Comparison of ENCODE assay signal across 8 cellular contexts in the genomic region with DNA sequence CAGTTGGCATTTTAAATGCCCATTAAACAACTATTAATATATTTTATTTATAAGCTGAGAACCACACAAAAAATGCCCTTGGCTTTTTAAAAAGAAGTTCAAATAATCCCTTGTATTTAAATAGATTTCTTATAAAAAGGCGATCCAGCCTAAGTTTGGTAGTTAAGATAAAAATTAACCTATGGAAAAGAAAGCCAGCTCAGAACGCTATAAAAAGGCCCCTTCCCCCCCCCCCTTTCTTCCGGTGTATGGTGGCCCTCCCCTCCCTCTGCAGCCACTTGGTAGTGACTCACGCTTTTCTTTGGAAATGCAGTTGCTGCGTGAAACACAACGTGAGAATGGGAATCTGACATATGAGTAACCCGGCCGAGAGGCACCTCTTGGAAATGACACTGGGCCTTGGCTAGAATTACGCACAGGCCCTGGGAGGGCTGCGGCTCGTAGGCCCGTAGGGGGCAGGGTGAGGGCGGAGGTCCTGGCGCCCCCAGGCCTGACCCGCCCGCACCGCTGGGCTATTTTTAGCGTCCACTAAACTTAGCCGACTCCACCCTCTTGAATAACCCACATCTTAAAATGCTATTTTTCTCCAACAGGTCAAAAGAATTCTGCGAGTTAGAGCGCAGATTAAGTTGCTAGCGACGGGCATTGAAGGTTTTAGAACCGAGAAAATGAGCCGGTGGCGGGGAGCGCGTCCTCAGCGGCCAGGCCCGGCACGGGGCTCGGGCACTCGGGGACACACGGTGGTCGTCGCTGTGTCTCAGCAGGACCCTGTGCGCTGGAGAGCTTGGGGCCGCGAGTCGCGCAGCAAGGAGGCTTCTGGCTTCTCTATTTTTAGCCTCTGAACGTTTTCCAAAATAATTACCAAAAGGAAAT.
DNase-seq lines count a peak whose midpoint lies in the region; ATAC-seq and TF ChIP-seq lines count a peak whose summit lies in the region.

No MANE protein-coding gene starts in this region.

- peaks cover 6% of the 10 kb centered on the region for H3K9me3 Mint-ChIP-seq in neural crest cell
- H3K9me3 Mint-ChIP-seq in stimulated activated naive CD8-positive, alpha-beta T cell treated with anti-CD3 and anti-CD28 coated beads, Interleukin-15, Interleukin-2, amounts not matched to agents 100 ng/mL and 50 ng/mL, for 24 hours: peaks cover 17% of the 10 kb centered on the region

- peak; percentile 27 for ATAC-seq in GM18907 (IDR thresholded peaks at IDR 0.05; ENCODE audit: unreplicated experiment)
- peak; percentile 34 for ATAC-seq in HG03565 (IDR thresholded peaks at IDR 0.05; ENCODE audit: unreplicated experiment)
- ATAC-seq in foreskin keratinocyte: peak; percentile 88

- CTCF ChIA-PET in A673 (lab: Charles Lee): interaction anchor here (0.6 kb wide), 1 partner anchor 59 kb away, joined by 3 read pairs; no protein-coding TSS in a partner anchor

- no peaks in the 10 kb centered on the region for H3K36me3 ChIP-seq in A673 (ENCODE audit: insufficient read depth, low read length, poor library complexity, severe bottlenecking)

- DNase-seq in A673 (ENCODE audit: low spot score) (peak; percentile 79), RKO (ENCODE audit: low spot score) (peak; percentile 100), foreskin keratinocyte (peak; percentile 82 to 93), neural crest cell (ENCODE audit: low read depth, low spot score) (peak; percentile 45)
- DNase-seq in activated effector memory CD4-positive, alpha-beta T cell treated with Interleukin-2 at 50 U/mL for 16 hours: peak; percentile 27

- H3K36me3 Mint-ChIP-seq in neural crest cell (ENCODE audit: low read depth): no peaks in the 10 kb centered on the region
- H3K36me3 Mint-ChIP-seq in stimulated activated naive CD8-positive, alpha-beta T cell treated with anti-CD3 and anti-CD28 coated beads, Interleukin-15, Interleukin-2, amounts not matched to agents 100 ng/mL and 50 ng/mL, for 24 hours (ENCODE audit: low read depth): peaks cover 28% of the 10 kb centered on the region

- H3K27ac Mint-ChIP-seq in neural crest cell (ENCODE audit: unreplicated experiment): peak overlapping the region; percentile 94
- peak overlapping the region; percentile 99 for H3K27ac Mint-ChIP-seq in stimulated activated naive CD8-positive, alpha-beta T cell treated with anti-CD3 and anti-CD28 coated beads, Interleukin-15, Interleukin-2, amounts not matched to agents 100 ng/mL and 50 ng/mL, for 24 hours

- no peak for TF ChIP-seq CTCF in A673 (conservative IDR thresholded peaks at IDR 0.05; ENCODE audit: low read depth, low read length)
- TF ChIP-seq CTCF in foreskin keratinocyte (conservative IDR thresholded peaks at IDR 0.05): peak; percentile 35
- peak; percentile 41 for TF ChIP-seq CTCF in neural crest cell (conservative IDR thresholded peaks at IDR 0.05)

- no peaks in the 10 kb centered on the region for H3K9me3 ChIP-seq in A673 (ENCODE audit: low read depth, low read length, poor library complexity, severe bottlenecking)

- H3K27ac ChIP-seq in A673 (ENCODE audit: low read depth, low read length, poor library complexity, severe bottlenecking) (peak overlapping the region; percentile 76), foreskin keratinocyte (peak overlapping the region; percentile 97)

- intact Hi-C loops in A673 (cut with micrococcal nuclease; ENCODE audit: unreplicated experiment): loop anchor here (10.0 kb wide), 1 partner anchor 232 kb away; the partner anchor contains the start of gene NFIL3

- H3K4me1 ChIP-seq in A673 (ENCODE audit: insufficient read depth, low read length, poor library complexity, severe bottlenecking): peaks cover 33% of the 10 kb centered on the region
- H3K4me1 ChIP-seq in foreskin keratinocyte: peaks cover 23% of the 10 kb centered on the region

- H3K4me1 Mint-ChIP-seq in neural crest cell: peaks cover 38% of the 10 kb centered on the region
- H3K4me1 Mint-ChIP-seq in stimulated activated naive CD8-positive, alpha-beta T cell treated with anti-CD3 and anti-CD28 coated beads, Interleukin-15, Interleukin-2, amounts not matched to agents 100 ng/mL and 50 ng/mL, for 24 hours (ENCODE audit: low read depth): peaks cover 79% of the 10 kb centered on the region

- H3K4me3 Mint-ChIP-seq in neural crest cell: peak overlapping the region; percentile 89
- H3K4me3 Mint-ChIP-seq in stimulated activated naive CD8-positive, alpha-beta T cell treated with anti-CD3 and anti-CD28 coated beads, Interleukin-15, Interleukin-2, amounts not matched to agents 100 ng/mL and 50 ng/mL, for 24 hours: peak overlapping the region; percentile 76

- no TSS peak for BruUV-seq in A673 (replicated peaks; lab: Mats Ljungman, UMichigan)

- H3K27me3 Mint-ChIP-seq in neural crest cell (ENCODE audit: low read depth): peaks cover 11% of the 10 kb centered on the region
- H3K27me3 Mint-ChIP-seq in stimulated activated naive CD8-positive, alpha-beta T cell treated with anti-CD3 and anti-CD28 coated beads, Interleukin-15, Interleukin-2, amounts not matched to agents 100 ng/mL and 50 ng/mL, for 24 hours: no peaks in the 10 kb centered on the region

- no peaks in the 10 kb centered on the region for H3K27me3 ChIP-seq in A673 (replicated peaks; ENCODE audit: insufficient read depth, low read depth, low read length, poor library complexity)
- H3K27me3 ChIP-seq in foreskin keratinocyte: peaks cover 3% of the 10 kb centered on the region

- H3K4me3 ChIP-seq in A673 (ENCODE audit: low read depth, low read length, poor library complexity, severe bottlenecking): peak overlapping the region; percentile 47

- POLR2A ChIA-PET in A673 (lab: Charles Lee; ENCODE audit: low non-redundant PET): interaction anchor here (0.7 kb wide), 1 partner anchor 145 kb away, joined by 5 read pairs; no protein-coding TSS in a partner anchor

Comparison
In these comparisons a context has a peak if more than half of its experiments do, and no peak if none do; other contexts are left out.
1. Peak in every context shown above with its lines: DNase-seq, ATAC-seq, H3K4me3 ChIP-seq and H3K27ac ChIP-seq.
2. DNase-seq: peak in every context shown above with its lines; median percentile 100 in RKO; 88 in foreskin keratinocyte; 79 in A673; 45 in neural crest cell; 27 in activated effector memory CD4-positive, alpha-beta T cell treated with Interleukin-2 at 50 U/mL for 16 hours.
3. ATAC-seq: peak in every context shown above with its lines; median percentile 88 in foreskin keratinocyte; 34 in HG03565; 27 in GM18907.